Comparison of ENCODE assay signal across 1 cellular context in the genomic region with DNA sequence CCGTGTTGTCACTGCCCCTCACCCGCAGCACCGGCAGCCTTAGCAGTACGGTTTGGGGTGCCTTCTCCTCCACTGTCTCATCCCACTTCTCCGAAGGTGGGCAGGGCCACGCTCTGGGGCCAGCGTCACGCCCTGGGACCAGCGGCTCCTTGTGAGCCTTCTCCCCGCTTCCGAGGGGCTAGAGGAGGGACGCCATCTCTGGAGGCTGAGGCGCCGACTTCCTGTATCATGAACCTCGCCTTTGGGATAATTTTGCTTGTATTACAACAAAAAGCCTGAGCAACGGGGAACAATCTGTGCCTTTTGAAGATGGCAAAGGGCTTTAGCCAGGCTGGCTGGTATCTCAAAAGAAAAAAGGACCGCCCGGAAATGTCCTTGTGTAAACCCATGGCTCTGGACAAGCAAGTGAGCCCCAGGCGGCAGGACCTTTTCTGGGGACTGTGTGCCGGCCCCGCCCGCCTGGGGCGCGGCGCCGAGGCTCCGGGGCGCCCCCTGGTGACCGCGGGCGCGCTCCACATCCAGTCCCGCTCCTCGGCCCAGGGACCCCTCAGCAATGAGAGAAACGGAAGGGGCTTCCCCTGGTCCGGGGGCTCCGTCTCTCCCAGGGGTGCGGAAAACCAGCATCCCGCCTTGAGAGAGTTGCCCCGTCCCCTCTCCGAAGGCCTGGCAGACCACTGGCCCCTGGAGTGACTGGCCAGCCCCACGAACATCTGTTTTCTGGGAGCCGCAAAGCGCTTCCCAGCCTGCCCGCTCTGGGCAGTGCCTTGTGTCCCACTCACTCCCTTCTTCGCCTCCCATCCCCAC.
A peak's percentile ranks its signal among the peaks of the same experiment; 100 is the strongest.
TF ChIP-seq lines count a peak whose summit lies in the region.

No MANE protein-coding gene starts in this region.

TF ChIP-seq in HepG2, 621 proteins besides CTCF, POLR2A, EP300 and RAD21 (continued from another document and continues in another):
- TF ChIP-seq ATF4 (CRISPR knock-in tag; IDR thresholded peaks at IDR 0.05) (no peak; a peak in 1 of 4 replicates), ZNF557 (CRISPR knock-in tag; IDR thresholded peaks at IDR 0.05) (0 out of 2 replicates have a peak, but pooled peaks have one; percentile 24), PAF1 (CRISPR knock-in tag; IDR thresholded peaks at IDR 0.05) (peak; percentile 89), XBP1 (CRISPR knock-in tag; IDR thresholded peaks at IDR 0.05) (no peak), TBP (CRISPR knock-in tag; IDR thresholded peaks at IDR 0.05) (no peak), GZF1 (CRISPR knock-in tag; IDR thresholded peaks at IDR 0.05) (no peak), ZNF367 (CRISPR knock-in tag; IDR thresholded peaks at IDR 0.05; ENCODE audit: borderline replicate concordance) (no peak), FOXM1 (CRISPR knock-in tag; IDR thresholded peaks at IDR 0.05) (no peak), ZNF318 (CRISPR knock-in tag; IDR thresholded peaks at IDR 0.05) (no peak), ELF3 (CRISPR knock-in tag; IDR thresholded peaks at IDR 0.05) (peak; percentile 55; the same call in 1 of the 2 replicates), ZNF17 (CRISPR knock-in tag; IDR thresholded peaks at IDR 0.05) (no peak), U2AF1 (optimal IDR thresholded peaks at IDR 0.05; ENCODE audit: low read depth, low read length) (no peak), FOXJ3 (CRISPR knock-in tag; IDR thresholded peaks at IDR 0.05; ENCODE audit: borderline replicate concordance) (no peak), FUBP1 (CRISPR knock-in tag; IDR thresholded peaks at IDR 0.05; ENCODE audit: borderline replicate concordance) (no peak), ZNF33A (CRISPR knock-in tag; IDR thresholded peaks at IDR 0.05; ENCODE audit: borderline replicate concordance) (no peak), SMAD3 (CRISPR knock-in tag; IDR thresholded peaks at IDR 0.05) (no peak), NFAT5 (CRISPR knock-in tag; IDR thresholded peaks at IDR 0.05) (peak; percentile 62; the same call in 1 of the 2 replicates), ZFP36L1 (CRISPR knock-in tag; IDR thresholded peaks at IDR 0.05) (no peak), ZNF740 (CRISPR knock-in tag; IDR thresholded peaks at IDR 0.05) (no peak), PITX1 (CRISPR knock-in tag; IDR thresholded peaks at IDR 0.05) (no peak), SIX1 (CRISPR knock-in tag; IDR thresholded peaks at IDR 0.05; ENCODE audit: borderline replicate concordance) (no peak), ZNF7 (CRISPR knock-in tag; IDR thresholded peaks at IDR 0.05) (no peak)
- TF ChIP-seq, protein P1, sequence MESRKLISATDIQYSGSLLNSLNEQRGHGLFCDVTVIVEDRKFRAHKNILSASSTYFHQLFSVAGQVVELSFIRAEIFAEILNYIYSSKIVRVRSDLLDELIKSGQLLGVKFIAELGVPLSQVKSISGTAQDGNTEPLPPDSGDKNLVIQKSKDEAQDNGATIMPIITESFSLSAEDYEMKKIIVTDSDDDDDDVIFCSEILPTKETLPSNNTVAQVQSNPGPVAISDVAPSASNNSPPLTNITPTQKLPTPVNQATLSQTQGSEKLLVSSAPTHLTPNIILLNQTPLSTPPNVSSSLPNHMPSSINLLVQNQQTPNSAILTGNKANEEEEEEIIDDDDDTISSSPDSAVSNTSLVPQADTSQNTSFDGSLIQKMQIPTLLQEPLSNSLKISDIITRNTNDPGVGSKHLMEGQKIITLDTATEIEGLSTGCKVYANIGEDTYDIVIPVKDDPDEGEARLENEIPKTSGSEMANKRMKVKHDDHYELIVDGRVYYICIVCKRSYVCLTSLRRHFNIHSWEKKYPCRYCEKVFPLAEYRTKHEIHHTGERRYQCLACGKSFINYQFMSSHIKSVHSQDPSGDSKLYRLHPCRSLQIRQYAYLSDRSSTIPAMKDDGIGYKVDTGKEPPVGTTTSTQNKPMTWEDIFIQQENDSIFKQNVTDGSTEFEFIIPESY (CRISPR knock-in tag; IDR thresholded peaks at IDR 0.05) = no peak; the same call in 1 of the 2 replicates
- TF ChIP-seq, protein P2, sequence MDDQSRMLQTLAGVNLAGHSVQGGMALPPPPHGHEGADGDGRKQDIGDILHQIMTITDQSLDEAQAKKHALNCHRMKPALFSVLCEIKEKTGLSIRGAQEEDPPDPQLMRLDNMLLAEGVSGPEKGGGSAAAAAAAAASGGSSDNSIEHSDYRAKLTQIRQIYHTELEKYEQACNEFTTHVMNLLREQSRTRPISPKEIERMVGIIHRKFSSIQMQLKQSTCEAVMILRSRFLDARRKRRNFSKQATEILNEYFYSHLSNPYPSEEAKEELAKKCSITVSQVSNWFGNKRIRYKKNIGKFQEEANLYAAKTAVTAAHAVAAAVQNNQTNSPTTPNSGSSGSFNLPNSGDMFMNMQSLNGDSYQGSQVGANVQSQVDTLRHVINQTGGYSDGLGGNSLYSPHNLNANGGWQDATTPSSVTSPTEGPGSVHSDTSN (CRISPR knock-in tag; IDR thresholded peaks at IDR 0.05; ENCODE audit: borderline replicate concordance) = no peak
- TF ChIP-seq, protein P3, sequence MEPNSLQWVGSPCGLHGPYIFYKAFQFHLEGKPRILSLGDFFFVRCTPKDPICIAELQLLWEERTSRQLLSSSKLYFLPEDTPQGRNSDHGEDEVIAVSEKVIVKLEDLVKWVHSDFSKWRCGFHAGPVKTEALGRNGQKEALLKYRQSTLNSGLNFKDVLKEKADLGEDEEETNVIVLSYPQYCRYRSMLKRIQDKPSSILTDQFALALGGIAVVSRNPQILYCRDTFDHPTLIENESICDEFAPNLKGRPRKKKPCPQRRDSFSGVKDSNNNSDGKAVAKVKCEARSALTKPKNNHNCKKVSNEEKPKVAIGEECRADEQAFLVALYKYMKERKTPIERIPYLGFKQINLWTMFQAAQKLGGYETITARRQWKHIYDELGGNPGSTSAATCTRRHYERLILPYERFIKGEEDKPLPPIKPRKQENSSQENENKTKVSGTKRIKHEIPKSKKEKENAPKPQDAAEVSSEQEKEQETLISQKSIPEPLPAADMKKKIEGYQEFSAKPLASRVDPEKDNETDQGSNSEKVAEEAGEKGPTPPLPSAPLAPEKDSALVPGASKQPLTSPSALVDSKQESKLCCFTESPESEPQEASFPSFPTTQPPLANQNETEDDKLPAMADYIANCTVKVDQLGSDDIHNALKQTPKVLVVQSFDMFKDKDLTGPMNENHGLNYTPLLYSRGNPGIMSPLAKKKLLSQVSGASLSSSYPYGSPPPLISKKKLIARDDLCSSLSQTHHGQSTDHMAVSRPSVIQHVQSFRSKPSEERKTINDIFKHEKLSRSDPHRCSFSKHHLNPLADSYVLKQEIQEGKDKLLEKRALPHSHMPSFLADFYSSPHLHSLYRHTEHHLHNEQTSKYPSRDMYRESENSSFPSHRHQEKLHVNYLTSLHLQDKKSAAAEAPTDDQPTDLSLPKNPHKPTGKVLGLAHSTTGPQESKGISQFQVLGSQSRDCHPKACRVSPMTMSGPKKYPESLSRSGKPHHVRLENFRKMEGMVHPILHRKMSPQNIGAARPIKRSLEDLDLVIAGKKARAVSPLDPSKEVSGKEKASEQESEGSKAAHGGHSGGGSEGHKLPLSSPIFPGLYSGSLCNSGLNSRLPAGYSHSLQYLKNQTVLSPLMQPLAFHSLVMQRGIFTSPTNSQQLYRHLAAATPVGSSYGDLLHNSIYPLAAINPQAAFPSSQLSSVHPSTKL (CRISPR knock-in tag; IDR thresholded peaks at IDR 0.05) = 0 out of 2 replicates have a peak, but pooled peaks have one; percentile 31
